In genomic region chr5:147139759-147140158, GRCh38 we compare ENCODE assay signal across 2 cellular contexts.
A peak's percentile ranks its signal among the peaks of the same experiment; 100 is the strongest.
TF ChIP-seq lines count a peak whose summit lies in the region.

No MANE protein-coding gene starts in this region.

TF ChIP-seq in K562, 482 proteins besides CTCF, POLR2A, EP300 and RAD21:
- peak; percentile 59 for TF ChIP-seq ZNF507 (tag; conservative IDR thresholded peaks at IDR 0.05)

TF ChIP-seq in HepG2, 621 proteins besides CTCF, POLR2A, EP300 and RAD21:
- peak; percentile 88; the same call in 1 of the 2 replicates for TF ChIP-seq ZNF354B (CRISPR knock-in tag; IDR thresholded peaks at IDR 0.05)
